Comparison of ENCODE assay signal across 8 cellular contexts in genomic region chr10:88835095-88835909, GRCh38. TPM values are rescaled to one million over a fixed set of nuclear protein-coding genes. Genes with fewer than 3 reads are reported as not detected.
A peak's percentile ranks its signal among the peaks of the same experiment; 100 is the strongest.
DNase-seq lines count a peak whose midpoint lies in the region; ATAC-seq and FAIRE-seq lines count a peak whose summit lies in the region.

No MANE protein-coding gene starts in this region.

- FAIRE-seq in endometrium (lab: Jason Lieb, UNC), result peak; percentile 86

- ATAC-seq in GM21367 (IDR thresholded peaks at IDR 0.05; ENCODE audit: unreplicated experiment), result peak; percentile 72

- peak; percentile 75 for DNase-seq in COLO668 (lab: John Stamatoyannopoulos, UW; ENCODE audit: unreplicated experiment)
- DNase-seq in HT-29 (ENCODE audit: low spot score), result peak; percentile 87
- DNase-seq in NOMO-1 (lab: John Stamatoyannopoulos, UW; ENCODE audit: unreplicated experiment in 2 of 2), result peak; percentile 85 to 89
- peak; percentile 93 for DNase-seq in activated CD8-positive, alpha-beta memory T cell treated with anti-CD3 and anti-CD28 coated beads for 24 hours
- peak; percentile 87 for DNase-seq in midbrain (lab: John Stamatoyannopoulos, UW)
- DNase-seq in stimulated activated CD8-positive, alpha-beta memory T cell treated with anti-CD3 and anti-CD28 coated beads, Interleukin-4, amount 100 ng/mL, for 24 hours (ENCODE audit: low read depth), result peak; percentile 77

RNA-seq across cellular contexts. Expression of gene ANKRD22, which starts 16.3 kb away (rescaled TPM):
- 6.2 and 7.2 TPM in 2 replicates for total RNA-seq in HT-29 (2014; rRNA removed; shearing (Covaris generic))

RNA-seq across cellular contexts. Expression of gene LIPM, which starts 32.8 kb away (rescaled TPM):
- not detected in 2 replicates for total RNA-seq in HT-29 (2014; rRNA removed; shearing (Covaris generic))

RNA-seq across cellular contexts. Expression of gene STAMBPL1, which starts 44.7 kb away (rescaled TPM):
- 61.2 and 79.2 TPM in 2 replicates for total RNA-seq in HT-29 (2014; rRNA removed; shearing (Covaris generic))

Comparison
In these comparisons a context has a peak if more than half of its experiments do, and no peak if none do; other contexts are left out.
1. Peak in every context shown above with its lines: DNase-seq and ATAC-seq.